ENCODE assay signal across 19 cellular contexts in genomic region chr17:55842405-55843158, GRCh38.
"Had no signal": no experiment of that assay in that cellular context is flagged by ENCODE, and none has a peak within 500 bp of the region (broad histone marks: within the 10 kb centered on the region; RNA-seq: fewer than 3 reads in every experiment).

No MANE protein-coding gene starts in this region.

- H3K36me3 ChIP-seq: left ventricle myocardium inferior, lower lobe of right lung, right atrium auricular region, stomach had no signal

- H3K9me3 ChIP-seq: left ventricle myocardium inferior, lower lobe of right lung, right atrium auricular region, stomach had no signal

- H3K4me3 ChIP-seq: hepatocyte, left ventricle myocardium inferior, lower lobe of right lung, right atrium auricular region, skin epidermis, stomach had no signal

- H3K27ac ChIP-seq: hepatocyte, left ventricle myocardium inferior, lower lobe of right lung, right atrium auricular region, skin epidermis, stomach had no signal

- DNase-seq: effector memory CD4-positive, alpha-beta T cell; foreskin fibroblast; head of caudate nucleus; kidney; left cardiac atrium; left ventricle myocardium inferior; lower lobe of right lung; natural killer cell; posterior cingulate gyrus; stimulated activated CD4-positive, alpha-beta T cell treated with anti-CD3 and anti-CD28 coated beads, Interleukin-2, amount 100 ng/mL, for 24 hours; stimulated activated CD4-positive, alpha-beta T cell treated with anti-CD3 and anti-CD28 coated beads, Interleukin-4, amount 100 ng/mL, for 4 hours; stimulated activated naive B cell treated with anti-CD40 and anti-IgM and Interleukin-4, amounts not matched to agents 10 μg/mL and 1 μg/mL and 100 μg/mL, for 72 hours; stomach; substantia nigra; trophoblast cell had no signal

- H3K27me3 ChIP-seq: right atrium auricular region had no signal

- ATAC-seq: esophagus mucosa; left cardiac atrium; lower lobe of right lung; natural killer cell; stimulated activated naive B cell treated with anti-CD40 and anti-IgM and Interleukin-4, amounts not matched to agents 10 μg/mL and 1 μg/mL and 100 μg/mL, for 72 hours had no signal

- H3K4me1 ChIP-seq: lower lobe of right lung had no signal
